ENCODE assay signal across 24 cellular contexts in genomic region chr11:93952082-93952780, GRCh38.
"Had no signal": no experiment of that assay in that cellular context is flagged by ENCODE, and none has a peak within 500 bp of the region (broad histone marks: within the 10 kb centered on the region; RNA-seq: fewer than 3 reads in every experiment).

No MANE protein-coding gene starts in this region.

- H3K36me3 ChIP-seq: heart right ventricle, left ventricle myocardium inferior, suprapubic skin, thyroid gland, upper lobe of left lung, uterus had no signal

- H3K4me3 ChIP-seq: coronary artery, heart right ventricle, left ventricle myocardium inferior, lung, smooth muscle cell, suprapubic skin, thyroid gland, upper lobe of left lung, uterus had no signal

- DNase-seq: effector CD4-positive, alpha-beta T cell; endodermal cell; heart right ventricle; islet precursor cell; left cardiac atrium; left ventricle myocardium inferior; mesenchymal stem cell; midbrain; posterior cingulate gyrus; right cardiac atrium; stimulated activated CD4-positive, alpha-beta T cell treated with anti-CD3 and anti-CD28 coated beads, Interleukin-4, amount 100 ng/mL, for 1 hour; stimulated activated CD8-positive, alpha-beta memory T cell treated with anti-CD3 and anti-CD28 coated beads, Interleukin-4, amount 100 ng/mL, for 48 hours; stimulated activated naive CD8-positive, alpha-beta T cell treated with anti-CD3 and anti-CD28 coated beads, Interleukin-15, Interleukin-2, amounts not matched to agents 100 U/mL and 50 U/mL, for 24 hours; thyroid gland; upper lobe of left lung; uterus had no signal

- FAIRE-seq: endothelial cell of umbilical vein, frontal cortex had no signal

- H3K4me2 ChIP-seq: smooth muscle cell had no signal

- H3K27ac Mint-ChIP-seq: endodermal cell; nephron; stimulated activated effector memory CD8-positive, alpha-beta T cell treated with anti-CD3 and anti-CD28 coated beads, Interleukin-12 subunit alpha, Interleukin-12 subunit beta, amount 100 ng/mL, for 72 hours had no signal

- H3K4me3 Mint-ChIP-seq: endodermal cell; nephron; stimulated activated effector memory CD8-positive, alpha-beta T cell treated with anti-CD3 and anti-CD28 coated beads, Interleukin-12 subunit alpha, Interleukin-12 subunit beta, amount 100 ng/mL, for 72 hours had no signal

- H3K27me3 ChIP-seq: suprapubic skin, thyroid gland, upper lobe of left lung, uterus had no signal

- H3K27ac ChIP-seq: coronary artery, heart right ventricle, left ventricle myocardium inferior, suprapubic skin, thyroid gland, upper lobe of left lung, uterus had no signal

- ATAC-seq: heart right ventricle; left cardiac atrium; right cardiac atrium; stimulated activated effector memory CD8-positive, alpha-beta T cell treated with anti-CD3 and anti-CD28 coated beads, Interleukin-12 subunit alpha, Interleukin-12 subunit beta, amount 100 ng/mL, for 72 hours; stimulated activated naive CD8-positive, alpha-beta T cell treated with anti-CD3 and anti-CD28 coated beads, Interleukin-15, Interleukin-2, amounts not matched to agents 100 U/mL and 50 U/mL, for 24 hours had no signal

- H3K4me1 Mint-ChIP-seq: nephron; stimulated activated effector memory CD8-positive, alpha-beta T cell treated with anti-CD3 and anti-CD28 coated beads, Interleukin-12 subunit alpha, Interleukin-12 subunit beta, amount 100 ng/mL, for 72 hours had no signal

- H3K36me3 Mint-ChIP-seq: stimulated activated effector memory CD8-positive, alpha-beta T cell treated with anti-CD3 and anti-CD28 coated beads, Interleukin-12 subunit alpha, Interleukin-12 subunit beta, amount 100 ng/mL, for 72 hours had no signal

- H3K4me1 ChIP-seq: heart right ventricle, left ventricle myocardium inferior, suprapubic skin, thyroid gland, upper lobe of left lung, uterus had no signal

- H3K9me3 ChIP-seq: suprapubic skin, thyroid gland, upper lobe of left lung, uterus had no signal
